8 cellular contexts compared by ENCODE assay signal in genomic region chr10:79826496-79827215, GRCh38. TPM values are rescaled to one million over a fixed set of nuclear protein-coding genes. Genes with fewer than 3 reads are reported as not detected.
A peak's percentile ranks its signal among the peaks of the same experiment; 100 is the strongest.
DNase-seq lines count a peak whose midpoint lies in the region; ATAC-seq and FAIRE-seq lines count a peak whose summit lies in the region.
"Not testable (repeated sequence)": the region's sequence is repeated elsewhere in the genome, so short reads cannot be mapped to it uniquely, and the experiment has no call there.

TSS of gene NUTM2E (plus strand) at chr10:79826739. CDS start at chr10:79841741, 15,002 bp downstream.

- not testable (repeated sequence) for H3K9me3 ChIP-seq in CD4-positive, alpha-beta memory T cell (ENCODE audit: control insufficient read depth in 1 of 2, low read length in 2 of 2)

- H2BK120ac ChIP-seq in mesendoderm (ENCODE audit: low read depth, low read length) = peak within 1 kb of the TSS; percentile 61

- peak within 1 kb of the TSS; percentile 75 for H3K18ac ChIP-seq in mesendoderm (ENCODE audit: low read length)

- peak; percentile 82 to 88 (median 86) for DNase-seq in CD4-positive, alpha-beta memory T cell
- DNase-seq in NOMO-1 (lab: John Stamatoyannopoulos, UW; ENCODE audit: unreplicated experiment in 2 of 2) = peak; percentile 12 to 57
- peak; percentile 68 for DNase-seq in activated CD8-positive, alpha-beta memory T cell treated with anti-CD3 and anti-CD28 coated beads, Interleukin-2, amount 50 U/mL, for 4 hours
- DNase-seq in mesendoderm = peak; percentile 84
- peak; percentile 35 to 62 (median 45) for DNase-seq in stimulated activated CD4-positive, alpha-beta T cell treated with anti-CD3 and anti-CD28 coated beads, TNF-alpha, amount 100 ng/mL, for 24 hours (ENCODE audit: low read depth in 3 of 3)

- H3K4me1 Mint-ChIP-seq in CD4-positive, alpha-beta memory T cell = peaks cover 11 to 32% (median 18%) of the 10 kb centered on the region in 4 donors

- not testable (repeated sequence) for H3K27me3 ChIP-seq in CD4-positive, alpha-beta memory T cell (ENCODE audit: insufficient read depth, low read length); mesendoderm (ENCODE audit: insufficient read depth, low read length, poor library complexity)

- H3K4me2 ChIP-seq in mesendoderm (ENCODE audit: low read length) = not testable (repeated sequence)

- H3K79me2 ChIP-seq in mesendoderm (ENCODE audit: control insufficient read depth, insufficient read depth, low read length) = not testable (repeated sequence)

- H3K27me3 Mint-ChIP-seq in CD4-positive, alpha-beta memory T cell = not testable (repeated sequence)

- H3K27ac Mint-ChIP-seq in CD4-positive, alpha-beta memory T cell = peak within 1 kb of the TSS; percentile 89 to 96 (median 93)

- peak within 1 kb of the TSS; percentile 60 for H3K56ac ChIP-seq in mesendoderm (ENCODE audit: low read length)

- peak within 1 kb of the TSS; percentile 13 for H4K8ac ChIP-seq in mesendoderm (ENCODE audit: low read depth, low read length)

- not testable (repeated sequence) for H2BK15ac ChIP-seq in mesendoderm (replicated peaks; ENCODE audit: low read depth)

- H3K4me3 ChIP-seq in CD4-positive, alpha-beta memory T cell (ENCODE audit: low read length in 2 of 2) = peak within 1 kb of the TSS in 1 of 2 donors; percentile 49
- H3K4me3 ChIP-seq in mesendoderm (ENCODE audit: low read length) = peak within 1 kb of the TSS; percentile 30

- peaks cover 21% of the 10 kb centered on the region for H3K4me1 ChIP-seq in CD4-positive, alpha-beta memory T cell (ENCODE audit: insufficient read depth, low read length)
- not testable (repeated sequence) for H3K4me1 ChIP-seq in mesendoderm (ENCODE audit: control insufficient read depth, low read depth, low read length)

- not testable (repeated sequence) for H4K5ac ChIP-seq in mesendoderm (ENCODE audit: low read length)

- H2AK5ac ChIP-seq in mesendoderm (ENCODE audit: low read length) = not testable (repeated sequence)

- not testable (repeated sequence) for H3K9me3 Mint-ChIP-seq in CD4-positive, alpha-beta memory T cell

- not testable (repeated sequence) for H3K23ac ChIP-seq in mesendoderm (ENCODE audit: low read length)

- H3K4me3 Mint-ChIP-seq in CD4-positive, alpha-beta memory T cell = peak within 1 kb of the TSS; percentile 89 to 98 (median 94)

- not testable (repeated sequence) for H3K36me3 ChIP-seq in CD4-positive, alpha-beta memory T cell (ENCODE audit: insufficient read depth, low read length); mesendoderm (ENCODE audit: control insufficient read depth, insufficient read depth, low read length)

- H3K36me3 Mint-ChIP-seq in CD4-positive, alpha-beta memory T cell = not testable (repeated sequence)

- CTCF ChIA-PET in CD4-positive, alpha-beta memory T cell (lab: Charles Lee; ENCODE audit: partially characterized antibody) = not testable (repeated sequence)

- not testable (repeated sequence) for H3K79me1 ChIP-seq in mesendoderm (ENCODE audit: low read length)

- ATAC-seq in GM19467 (IDR thresholded peaks at IDR 0.05; ENCODE audit: unreplicated experiment) = peak; percentile 90
- ATAC-seq in HG03558 (IDR thresholded peaks at IDR 0.05; ENCODE audit: extremely low read depth, unreplicated experiment) = peak; percentile 86

- intact Hi-C loops in CD4-positive, alpha-beta memory T cell (cut with micrococcal nuclease) = not testable (repeated sequence)

- peak; percentile 98 for FAIRE-seq in endometrium (lab: Jason Lieb, UNC)

- peak within 1 kb of the TSS; percentile 51 for H3K27ac ChIP-seq in CD4-positive, alpha-beta memory T cell (ENCODE audit: low read depth, low read length)
- peak within 1 kb of the TSS; percentile 78 for H3K27ac ChIP-seq in mesendoderm (ENCODE audit: low read depth, low read length)

- WGBS in mesendoderm (ENCODE audit: extremely low coverage, insufficient coverage, low lambda C conversion rate) = no CpG with 5 or more reads among the region's 78 CpGs

- POLR2A ChIA-PET in CD4-positive, alpha-beta memory T cell (lab: Charles Lee; ENCODE audit: partially characterized antibody) = not testable (repeated sequence)

- peak within 1 kb of the TSS; percentile 58 for H3K9ac ChIP-seq in mesendoderm (ENCODE audit: low read length)

- peak within 1 kb of the TSS; percentile 36 for H3K4ac ChIP-seq in mesendoderm (ENCODE audit: low read depth, low read length)

- not testable (repeated sequence) for H2BK5ac ChIP-seq in mesendoderm (ENCODE audit: low read length)

RNA-seq across cellular contexts. Expression of gene NUTM2E, which starts in this region (rescaled TPM):
- 1 to 10 TPM in 1 of 2 experiments, under 1 TPM in 1; 0.53 to 1.1 TPM for total RNA-seq in CD4-positive, alpha-beta memory T cell
- polyA plus RNA-seq in CD4-positive, alpha-beta memory T cell = not detected
- 0.01 TPM for polyA plus RNA-seq in mesendoderm (2013, experiment 1 of 2)
- polyA plus RNA-seq in mesendoderm (2013, experiment 2 of 2) = 0.01 TPM

Comparison
In these comparisons a context has a peak if more than half of its experiments do, and no peak if none do; other contexts are left out.
1. DNase-seq: peak in every context shown above with its lines; median percentile 86 in CD4-positive, alpha-beta memory T cell; 84 in mesendoderm; 68 in activated CD8-positive, alpha-beta memory T cell treated with anti-CD3 and anti-CD28 coated beads, Interleukin-2, amount 50 U/mL, for 4 hours; 45 in stimulated activated CD4-positive, alpha-beta T cell treated with anti-CD3 and anti-CD28 coated beads, TNF-alpha, amount 100 ng/mL, for 24 hours; 34 in NOMO-1.